ENCODE assay signal across 8 cellular contexts in genomic region chr1:27321813-27322568, GRCh38. TPM values are rescaled to one million over a fixed set of nuclear protein-coding genes. Genes with fewer than 3 reads are reported as not detected.
DNase-seq lines count a peak whose midpoint lies in the region; ATAC-seq and TF ChIP-seq lines count a peak whose summit lies in the region.

A gene with protein sequence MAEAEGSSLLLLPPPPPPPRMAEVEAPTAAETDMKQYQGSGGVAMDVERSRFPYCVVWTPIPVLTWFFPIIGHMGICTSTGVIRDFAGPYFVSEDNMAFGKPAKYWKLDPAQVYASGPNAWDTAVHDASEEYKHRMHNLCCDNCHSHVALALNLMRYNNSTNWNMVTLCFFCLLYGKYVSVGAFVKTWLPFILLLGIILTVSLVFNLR (plus strand): TSS chr1:27322163. CDS start chr1:27322198, 35 bp downstream.

- peaks cover 51% of the 10 kb centered on the region for H3K79me2 ChIP-seq in DND-41 (ENCODE audit: insufficient read depth, low read length)

- H3K9me3 ChIP-seq in DND-41 (ENCODE audit: insufficient read depth, low read length, severe bottlenecking) = no peaks in the 10 kb centered on the region
- no peaks in the 10 kb centered on the region for H3K9me3 ChIP-seq in KOPT-K1 (ENCODE audit: insufficient read depth, low read length, poor library complexity, severe bottlenecking)
- H3K9me3 ChIP-seq in Peyer's patch = no peaks in the 10 kb centered on the region
- H3K9me3 ChIP-seq in esophagus (ENCODE audit: control insufficient read depth in 2 of 2, insufficient read depth in 1 of 2, low read depth in 1 of 2, low read length in 1 of 2) = no peaks in the 10 kb centered on the region
- no peaks in the 10 kb centered on the region for H3K9me3 ChIP-seq in muscle layer of colon (ENCODE audit: low read length)

- H3K9ac ChIP-seq in DND-41 (ENCODE audit: low read depth, low read length) = peak within 1 kb of the TSS; percentile 95
- H3K9ac ChIP-seq in muscle layer of colon (ENCODE audit: low read length) = peak within 1 kb of the TSS; percentile 69

- TF ChIP-seq CTCF in DND-41 (IDR thresholded peaks at IDR 0.05; ENCODE audit: borderline replicate concordance, extremely low read depth, low read length, poor library complexity, severe bottlenecking) (no peak), Peyer's patch (IDR thresholded peaks at IDR 0.05) (peak; percentile 13 to 48 (median 34))

- H3K36me3 ChIP-seq in DND-41 (ENCODE audit: insufficient read depth, low read length) (peaks cover 34% of the 10 kb centered on the region), KOPT-K1 (ENCODE audit: insufficient read depth, low read length) (peaks cover 35% of the 10 kb centered on the region), Peyer's patch (peaks cover 0 to 16% (median 0%) of the 10 kb centered on the region in 3 donors), esophagus (ENCODE audit: control insufficient read depth in 2 of 2, insufficient read depth in 2 of 2, low read length in 1 of 2) (peaks cover 0 to 9% of the 10 kb centered on the region in 2 donors), muscle layer of colon (ENCODE audit: insufficient read depth, low read length) (peaks cover 17% of the 10 kb centered on the region)

- peak within 1 kb of the TSS; percentile 93 for H3K27ac ChIP-seq in DND-41 (ENCODE audit: low read length)
- peak within 1 kb of the TSS; percentile 92 for H3K27ac ChIP-seq in KOPT-K1 (ENCODE audit: low read depth, low read length, poor library complexity, severe bottlenecking)
- H3K27ac ChIP-seq in Peyer's patch = peak within 1 kb of the TSS; percentile 85 to 92 (median 90)
- H3K27ac ChIP-seq in esophagus (ENCODE audit: low read depth in 2 of 2, low read length in 1 of 2) = peak within 1 kb of the TSS; percentile 92 to 95
- H3K27ac ChIP-seq in muscle layer of colon (ENCODE audit: low read depth, low read length) = peak within 1 kb of the TSS; percentile 96

- H3K4me3 ChIP-seq in DND-41 (ENCODE audit: low read depth in 1 of 2, low read length in 2 of 2) (peak within 1 kb of the TSS; percentile 87 to 94), Peyer's patch (peak within 1 kb of the TSS; percentile 74 to 98 (median 95)), esophagus (ENCODE audit: low read depth in 1 of 2, low read length in 2 of 2) (peak within 1 kb of the TSS; percentile 79 to 85), muscle layer of colon (ENCODE audit: low read depth in 1 of 2, low read length in 2 of 2) (peak within 1 kb of the TSS; percentile 95 to 99)

- 0 to 1% methylated on average over 63 to 67 of the region's 67 CpGs for WGBS in esophagus, 2 donors

- ATAC-seq in DND-41 (ENCODE audit: insufficient read depth, low read depth) (peak; percentile 94), GM21825 (IDR thresholded peaks at IDR 0.05; ENCODE audit: unreplicated experiment) (peak; percentile 93)

- peak within 1 kb of the TSS; percentile 100 for H2AFZ ChIP-seq in DND-41 (ENCODE audit: low read depth, low read length)

- peaks cover 20% of the 10 kb centered on the region for H4K20me1 ChIP-seq in DND-41 (ENCODE audit: insufficient read depth, low read length)

- H3K4me1 ChIP-seq in DND-41 (ENCODE audit: insufficient read depth, low read length) (peaks cover 44% of the 10 kb centered on the region), Peyer's patch (peaks cover 0 to 19% (median 5%) of the 10 kb centered on the region in 4 donors), esophagus (ENCODE audit: control insufficient read depth in 2 of 2, insufficient read depth in 2 of 2, low read length in 1 of 2) (peaks cover 0 to 8% of the 10 kb centered on the region in 2 donors), muscle layer of colon (ENCODE audit: insufficient read depth, low read length) (peaks cover 29% of the 10 kb centered on the region)

- H3K27me3 ChIP-seq in DND-41 (ENCODE audit: insufficient read depth, low read length, poor library complexity) (no peaks in the 10 kb centered on the region), Peyer's patch (no peaks in the 10 kb centered on the region), esophagus (ENCODE audit: control insufficient read depth in 1 of 2, insufficient read depth in 2 of 2, low read length in 2 of 2) (no peaks in the 10 kb centered on the region), muscle layer of colon (ENCODE audit: control insufficient read depth in 1 of 2, insufficient read depth in 2 of 2, low read length in 2 of 2) (no peaks in the 10 kb centered on the region)

- peak; percentile 98 for DNase-seq in DND-41
- DNase-seq in Peyer's patch = peak; percentile 95 to 98 (median 98)
- peak; percentile 97 to 98 for DNase-seq in activated T-cell treated with anti-CD3 and anti-CD28 coated beads, Interleukin-2, amount 50 U/mL, for 48 hours
- DNase-seq in stimulated activated CD8-positive, alpha-beta memory T cell treated with anti-CD3 and anti-CD28 coated beads, Interleukin-7, amount 100 ng/mL, for 1 hour (ENCODE audit: low read depth in 2 of 2) = peak; percentile 93

- TF ChIP-seq POLR2A in Peyer's patch (IDR thresholded peaks at IDR 0.05) = peak; percentile 40 to 63

- peak within 1 kb of the TSS; percentile 83 for H3K4me2 ChIP-seq in DND-41 (ENCODE audit: insufficient read depth, low read length)

RNA-seq across cellular contexts. Expression of the gene that starts here (rescaled TPM):
- total RNA-seq in Peyer's patch = 10 to 100 TPM in 3 of 4 donors, 1 to 10 TPM in 1; 9.9 to 30.8 (median 25.4) TPM
- 10 to 100 TPM; 31.5 to 46.6 TPM for polyA plus RNA-seq in esophagus

Comparison
In these comparisons a context has a peak if more than half of its experiments do, and no peak if none do; other contexts are left out.
1. Peak in every context shown above with its lines: DNase-seq, ATAC-seq, H3K4me3 ChIP-seq and H3K27ac ChIP-seq.